ENCODE assay signal across 8 cellular contexts in the genomic region with DNA sequence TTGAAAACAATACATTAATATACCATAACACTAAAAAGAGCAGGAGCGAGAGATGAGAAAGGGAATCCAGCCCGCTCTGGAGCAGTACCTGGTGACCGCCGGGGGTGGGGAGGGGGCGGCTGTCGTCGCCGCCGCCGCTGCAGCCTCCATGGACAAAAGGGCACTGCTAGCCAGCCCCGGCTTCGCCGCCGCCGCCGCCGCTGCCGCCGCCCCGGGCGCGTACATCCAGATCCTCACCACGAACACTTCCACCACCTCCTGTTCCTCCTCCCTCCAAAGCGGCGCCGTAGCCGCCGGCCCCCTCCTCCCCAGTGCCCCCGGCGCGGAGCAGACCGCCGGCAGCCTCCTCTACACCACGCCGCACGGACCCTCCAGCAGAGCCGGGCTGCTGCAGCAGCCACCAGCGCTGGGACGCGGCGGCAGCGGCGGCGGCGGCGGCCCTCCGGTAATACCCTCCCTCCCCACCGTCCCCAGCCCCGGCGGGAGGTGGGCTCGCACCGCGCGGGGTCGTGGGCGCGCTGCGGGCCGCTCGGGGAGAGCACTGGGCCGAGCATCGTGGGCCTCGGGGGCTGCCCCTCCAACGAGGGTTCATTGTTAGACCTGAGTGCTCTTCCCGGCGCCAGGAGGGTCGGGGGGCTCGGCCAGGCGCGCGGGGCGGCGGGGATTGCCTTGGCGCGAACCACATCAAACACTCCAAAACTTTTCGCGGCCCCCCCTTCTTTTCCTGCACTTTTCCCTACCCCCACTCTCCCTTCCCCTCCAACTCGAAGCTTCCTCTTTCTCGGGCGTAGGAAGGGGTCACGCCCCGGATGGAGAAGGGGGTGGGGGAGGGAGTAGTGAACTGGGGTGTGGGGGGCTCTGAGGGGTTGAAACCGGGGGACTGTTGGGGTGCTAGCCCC. TPM values are rescaled to one million over a fixed set of nuclear protein-coding genes. Genes with fewer than 3 reads are reported as not detected.
DNase-seq lines count a peak whose midpoint lies in the region; ATAC-seq and TF ChIP-seq lines count a peak whose summit lies in the region.

No MANE protein-coding gene starts in this region.

- peaks cover 49% of the 10 kb centered on the region for H3K4me1 ChIP-seq in CD4-positive, CD25-positive, alpha-beta regulatory T cell (ENCODE audit: control insufficient read depth, insufficient read depth, low read length, poor library complexity, severe bottlenecking)
- H3K4me1 ChIP-seq in gastroesophageal sphincter (peaks cover 0 to 19% (median 3%) of the 10 kb centered on the region in 3 donors), neutrophil (ENCODE audit: control insufficient read depth in 1 of 2, insufficient read depth in 1 of 2, low read depth in 1 of 2, low read length in 1 of 2) (peaks cover 40% of the 10 kb centered on the region in 2 experiments)

- no peaks in the 10 kb centered on the region for H3K9me3 ChIP-seq in CD4-positive, CD25-positive, alpha-beta regulatory T cell (ENCODE audit: control insufficient read depth in 2 of 2, low read length in 2 of 2)
- no peaks in the 10 kb centered on the region for H3K9me3 ChIP-seq in gastroesophageal sphincter
- no peaks in the 10 kb centered on the region for H3K9me3 ChIP-seq in neutrophil

- no peaks in the 10 kb centered on the region for H3K9me3 Mint-ChIP-seq in CD4-positive, CD25-positive, alpha-beta regulatory T cell

- H3K36me3 ChIP-seq in CD4-positive, CD25-positive, alpha-beta regulatory T cell (ENCODE audit: control insufficient read depth, insufficient read depth, low read length), result no peaks in the 10 kb centered on the region
- H3K36me3 ChIP-seq in gastroesophageal sphincter (no peaks in the 10 kb centered on the region), neutrophil (no peaks in the 10 kb centered on the region)

- no peaks in the 10 kb centered on the region for H3K27me3 Mint-ChIP-seq in CD4-positive, CD25-positive, alpha-beta regulatory T cell

- ATAC-seq in CD4-positive, CD25-positive, alpha-beta regulatory T cell (ENCODE audit: low read depth in 2 of 2), result no peak
- ATAC-seq in gastroesophageal sphincter (no peak), GM19328 (IDR thresholded peaks at IDR 0.05; ENCODE audit: unreplicated experiment) (no peak)

- no peak for TF ChIP-seq EP300 in gastroesophageal sphincter (IDR thresholded peaks at IDR 0.05)

- no peaks in the 10 kb centered on the region for H3K27me3 ChIP-seq in CD4-positive, CD25-positive, alpha-beta regulatory T cell (ENCODE audit: control insufficient read depth, insufficient read depth, low read length)
- H3K27me3 ChIP-seq in gastroesophageal sphincter (no peaks in the 10 kb centered on the region), neutrophil (no peaks in the 10 kb centered on the region)

- H3K27ac Mint-ChIP-seq in CD4-positive, CD25-positive, alpha-beta regulatory T cell, result peak overlapping the region; percentile 42 to 72 (median 52)

- peaks cover 26 to 58% (median 38%) of the 10 kb centered on the region in 4 donors for H3K4me1 Mint-ChIP-seq in CD4-positive, CD25-positive, alpha-beta regulatory T cell

- peak overlapping the region; percentile 92 for H3K27ac ChIP-seq in CD4-positive, CD25-positive, alpha-beta regulatory T cell (ENCODE audit: insufficient read depth, low read length, poor library complexity, severe bottlenecking)
- peak overlapping the region; percentile 3 to 92 (median 86) for H3K27ac ChIP-seq in gastroesophageal sphincter
- peak overlapping the region; percentile 99 for H3K27ac ChIP-seq in neutrophil

- H3K4me3 Mint-ChIP-seq in CD4-positive, CD25-positive, alpha-beta regulatory T cell, result peak overlapping the region; percentile 91 to 100 (median 96)

- no peak for TF ChIP-seq POLR2A in gastroesophageal sphincter (IDR thresholded peaks at IDR 0.05)

- peak; percentile 30 to 57 (median 41) for DNase-seq in CD4-positive, CD25-positive, alpha-beta regulatory T cell
- no peak for DNase-seq in HFF-Myc (ENCODE audit: extremely low read depth, low read depth)
- DNase-seq in activated effector memory CD4-positive, alpha-beta T cell treated with anti-CD3 and anti-CD28 coated beads, Interleukin-2, amount 50 U/mL, for 16 hours, result peak; percentile 79
- DNase-seq in ureter (ENCODE audit: low spot score), result peak; percentile 61

- no peak for TF ChIP-seq CTCF in HFF-Myc (IDR thresholded peaks at IDR 0.05; ENCODE audit: low read depth, low read length, missing control alignments)
- TF ChIP-seq CTCF in gastroesophageal sphincter (IDR thresholded peaks at IDR 0.05), result no peak
- no peak for TF ChIP-seq CTCF in neutrophil (IDR thresholded peaks at IDR 0.05)

- WGBS in gastroesophageal sphincter (ENCODE audit: low coverage in 1 of 2), 2 donors, result 1% methylated on average over 18 of the region's 83 CpGs; no CpG with 5 or more reads in 1 of the 2 donors

- H3K4me3 ChIP-seq in CD4-positive, CD25-positive, alpha-beta regulatory T cell (ENCODE audit: low read depth, low read length), result peak overlapping the region; percentile 53
- H3K4me3 ChIP-seq in HFF-Myc (replicated peaks; ENCODE audit: low read depth, low read length), result peak overlapping the region; percentile 79
- peak overlapping the region; percentile 64 to 87 for H3K4me3 ChIP-seq in gastroesophageal sphincter
- peak overlapping the region; percentile 62 to 87 for H3K4me3 ChIP-seq in neutrophil (ENCODE audit: low read depth in 1 of 2, low read length in 1 of 2)

- H3K36me3 Mint-ChIP-seq in CD4-positive, CD25-positive, alpha-beta regulatory T cell, result peaks cover 3% of the 10 kb centered on the region

TF ChIP-seq in PFSK-1, 5 proteins besides CTCF, POLR2A, EP300 and RAD21:
- TF ChIP-seq POLR2AphosphoS5 (IDR thresholded peaks at IDR 0.05; ENCODE audit: low read depth, low read length) (no peak), FOXP2 (optimal IDR thresholded peaks at IDR 0.05; ENCODE audit: borderline replicate concordance, extremely low read depth, extremely low read length, insufficient read depth) (no peak), TAF1 (IDR thresholded peaks at IDR 0.05; ENCODE audit: borderline replicate concordance, insufficient read depth, low read length) (peak; percentile 37; the same call in 1 of the 2 replicates), SIN3A (IDR thresholded peaks at IDR 0.05; ENCODE audit: borderline replicate concordance, insufficient read depth, low read length) (peak; percentile 87; the same call in 1 of the 2 replicates), REST (IDR thresholded peaks at IDR 0.05; ENCODE audit: insufficient read depth in 1 of 2, low read depth in 2 of 2, low read length in 2 of 2) (no peak)

RNA-seq across cellular contexts. Expression of gene E2F3, which starts 0.8 kb away (rescaled TPM):
- total RNA-seq in CD4-positive, CD25-positive, alpha-beta regulatory T cell, result 14.0 TPM
- 1 to 10 TPM; 5.2 to 8.5 (median 7.1) TPM for polyA plus RNA-seq in CD4-positive, CD25-positive, alpha-beta regulatory T cell
- 11.1 TPM for polyA plus RNA-seq in PFSK-1 (2012; ENCODE audit: insufficient read length, low read depth)
- total RNA-seq in gastroesophageal sphincter (1 to 10 TPM; 3.4 to 6.5 (median 5.2) TPM), ureter (14.5 TPM)
